In genomic region chrY:16486696-16487215, GRCh38 we compare ENCODE assay signal across 25 cellular contexts.
"Had no signal": no experiment of that assay in that cellular context is flagged by ENCODE, and none has a peak within 500 bp of the region (broad histone marks: within the 10 kb centered on the region; RNA-seq: fewer than 3 reads in every experiment).

No MANE protein-coding gene starts in this region.

- H3K4me1 ChIP-seq: esophagus squamous epithelium, heart right ventricle, neural progenitor cell, psoas muscle, sigmoid colon, stomach, thyroid gland had no signal

- H3K4me3 ChIP-seq: esophagus squamous epithelium, heart right ventricle, lung, neural progenitor cell, psoas muscle, sigmoid colon, stomach, thyroid gland had no signal

- ATAC-seq: effector memory CD8-positive, alpha-beta T cell; heart right ventricle; left colon; naive thymus-derived CD4-positive, alpha-beta T cell; psoas muscle; right cardiac atrium; stimulated activated effector memory CD8-positive, alpha-beta T cell treated with anti-CD3 and anti-CD28 coated beads, Interleukin-12 subunit alpha, Interleukin-12 subunit beta, amount 100 ng/mL, for 72 hours had no signal

- H3K36me3 ChIP-seq: esophagus squamous epithelium, heart right ventricle, neural progenitor cell, sigmoid colon, stomach, thyroid gland had no signal

- DNase-seq: cerebellar nuclear complex; cortex of kidney; effector memory CD8-positive, alpha-beta T cell; erythroblast; esophagus squamous epithelium; foreskin melanocyte; glutamatergic neuron; heart right ventricle; hippocampal formation; left colon; midbrain; naive thymus-derived CD4-positive, alpha-beta T cell; nucleus accumbens; posterior cingulate gyrus; psoas muscle; right cardiac atrium; sigmoid colon; stimulated activated CD4-positive, alpha-beta T cell treated with anti-CD3 and anti-CD28 coated beads, Interleukin-2, amount 100 ng/mL, for 24 hours; stimulated activated CD4-positive, alpha-beta T cell treated with anti-CD3 and anti-CD28 coated beads, Interleukin-4, amount 100 ng/mL, for 24 hours; stimulated activated naive CD4-positive, alpha-beta T cell treated with Interleukin-2 at 50 U/mL for 16 hours; stomach; thyroid gland had no signal

- H3K27me3 ChIP-seq: esophagus squamous epithelium, heart right ventricle, neural progenitor cell, sigmoid colon, stomach, thyroid gland had no signal

- H3K27ac ChIP-seq: esophagus squamous epithelium, heart right ventricle, neural progenitor cell, psoas muscle, sigmoid colon, stomach, thyroid gland had no signal

- H3K4me2 ChIP-seq: neural progenitor cell had no signal

- H3K9ac ChIP-seq: neural progenitor cell had no signal
